In the genomic region with DNA sequence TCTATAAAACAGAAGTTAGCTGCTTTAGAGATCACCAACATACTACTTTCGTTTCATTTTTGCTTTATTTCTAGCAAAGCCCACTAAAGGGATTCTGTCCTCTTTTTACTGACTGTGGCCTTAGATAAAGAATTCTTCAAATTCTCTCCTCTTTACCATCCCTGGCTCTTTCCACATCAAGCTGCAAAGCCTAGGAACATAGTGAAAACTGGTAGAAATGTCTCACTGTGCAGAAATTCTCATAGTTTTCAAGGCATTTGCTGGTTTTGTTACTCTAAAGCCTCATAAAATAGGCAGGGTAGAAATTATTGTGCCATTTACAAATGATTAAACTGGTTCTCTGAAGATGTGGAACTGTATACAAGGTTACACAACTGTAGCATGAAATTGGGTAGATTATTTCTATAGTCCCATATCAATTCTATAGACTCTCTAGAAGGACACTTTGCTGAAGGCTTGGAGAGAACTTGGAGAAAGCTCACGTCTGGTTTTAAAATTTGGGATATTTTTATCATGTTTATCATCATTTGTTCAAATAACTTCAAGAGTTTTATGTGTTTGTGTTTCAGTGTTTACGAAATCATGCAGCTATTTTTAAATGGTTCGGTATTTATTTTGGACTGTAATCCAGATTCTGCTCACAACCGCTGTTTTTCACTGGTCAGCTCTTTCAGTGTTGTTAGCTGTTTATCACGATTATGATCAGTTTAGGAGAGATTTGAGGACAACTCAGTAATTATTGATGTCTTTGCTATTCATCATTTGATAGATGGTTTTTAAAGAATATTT, we compare ENCODE assay signal across 2 cellular contexts.
TF ChIP-seq lines count a peak whose summit lies in the region.

No MANE protein-coding gene starts in this region.

TF ChIP-seq in liver, 16 proteins besides CTCF, POLR2A, EP300 and RAD21 (continued from another document):
- TF ChIP-seq, protein P1, sequence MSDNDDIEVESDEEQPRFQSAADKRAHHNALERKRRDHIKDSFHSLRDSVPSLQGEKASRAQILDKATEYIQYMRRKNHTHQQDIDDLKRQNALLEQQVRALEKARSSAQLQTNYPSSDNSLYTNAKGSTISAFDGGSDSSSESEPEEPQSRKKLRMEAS (IDR thresholded peaks at IDR 0.05) = no peak
- TF ChIP-seq GABPA (IDR thresholded peaks at IDR 0.05 in 1 of 2, conservative IDR thresholded peaks at IDR 0.05 in 1 of 2) = no peak
- TF ChIP-seq HNF4G (IDR thresholded peaks at IDR 0.05) = no peak
- TF ChIP-seq YY1 (IDR thresholded peaks at IDR 0.05) = peak; percentile 17
- TF ChIP-seq NR2F2 (IDR thresholded peaks at IDR 0.05) = peak; percentile 2
- peak in 1 of 2 donors; percentile 21 for TF ChIP-seq JUND (IDR thresholded peaks at IDR 0.05)
- TF ChIP-seq RXRA (IDR thresholded peaks at IDR 0.05) = peak in 1 of 2 donors; percentile 23
- TF ChIP-seq, protein P2, sequence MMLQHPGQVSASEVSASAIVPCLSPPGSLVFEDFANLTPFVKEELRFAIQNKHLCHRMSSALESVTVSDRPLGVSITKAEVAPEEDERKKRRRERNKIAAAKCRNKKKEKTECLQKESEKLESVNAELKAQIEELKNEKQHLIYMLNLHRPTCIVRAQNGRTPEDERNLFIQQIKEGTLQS (IDR thresholded peaks at IDR 0.05) = no peak
- no peak for TF ChIP-seq TAF1 (conservative IDR thresholded peaks at IDR 0.05)
- TF ChIP-seq, protein P3, sequence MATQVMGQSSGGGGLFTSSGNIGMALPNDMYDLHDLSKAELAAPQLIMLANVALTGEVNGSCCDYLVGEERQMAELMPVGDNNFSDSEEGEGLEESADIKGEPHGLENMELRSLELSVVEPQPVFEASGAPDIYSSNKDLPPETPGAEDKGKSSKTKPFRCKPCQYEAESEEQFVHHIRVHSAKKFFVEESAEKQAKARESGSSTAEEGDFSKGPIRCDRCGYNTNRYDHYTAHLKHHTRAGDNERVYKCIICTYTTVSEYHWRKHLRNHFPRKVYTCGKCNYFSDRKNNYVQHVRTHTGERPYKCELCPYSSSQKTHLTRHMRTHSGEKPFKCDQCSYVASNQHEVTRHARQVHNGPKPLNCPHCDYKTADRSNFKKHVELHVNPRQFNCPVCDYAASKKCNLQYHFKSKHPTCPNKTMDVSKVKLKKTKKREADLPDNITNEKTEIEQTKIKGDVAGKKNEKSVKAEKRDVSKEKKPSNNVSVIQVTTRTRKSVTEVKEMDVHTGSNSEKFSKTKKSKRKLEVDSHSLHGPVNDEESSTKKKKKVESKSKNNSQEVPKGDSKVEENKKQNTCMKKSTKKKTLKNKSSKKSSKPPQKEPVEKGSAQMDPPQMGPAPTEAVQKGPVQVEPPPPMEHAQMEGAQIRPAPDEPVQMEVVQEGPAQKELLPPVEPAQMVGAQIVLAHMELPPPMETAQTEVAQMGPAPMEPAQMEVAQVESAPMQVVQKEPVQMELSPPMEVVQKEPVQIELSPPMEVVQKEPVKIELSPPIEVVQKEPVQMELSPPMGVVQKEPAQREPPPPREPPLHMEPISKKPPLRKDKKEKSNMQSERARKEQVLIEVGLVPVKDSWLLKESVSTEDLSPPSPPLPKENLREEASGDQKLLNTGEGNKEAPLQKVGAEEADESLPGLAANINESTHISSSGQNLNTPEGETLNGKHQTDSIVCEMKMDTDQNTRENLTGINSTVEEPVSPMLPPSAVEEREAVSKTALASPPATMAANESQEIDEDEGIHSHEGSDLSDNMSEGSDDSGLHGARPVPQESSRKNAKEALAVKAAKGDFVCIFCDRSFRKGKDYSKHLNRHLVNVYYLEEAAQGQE (IDR thresholded peaks at IDR 0.05) = no peak
- TF ChIP-seq, protein P4, sequence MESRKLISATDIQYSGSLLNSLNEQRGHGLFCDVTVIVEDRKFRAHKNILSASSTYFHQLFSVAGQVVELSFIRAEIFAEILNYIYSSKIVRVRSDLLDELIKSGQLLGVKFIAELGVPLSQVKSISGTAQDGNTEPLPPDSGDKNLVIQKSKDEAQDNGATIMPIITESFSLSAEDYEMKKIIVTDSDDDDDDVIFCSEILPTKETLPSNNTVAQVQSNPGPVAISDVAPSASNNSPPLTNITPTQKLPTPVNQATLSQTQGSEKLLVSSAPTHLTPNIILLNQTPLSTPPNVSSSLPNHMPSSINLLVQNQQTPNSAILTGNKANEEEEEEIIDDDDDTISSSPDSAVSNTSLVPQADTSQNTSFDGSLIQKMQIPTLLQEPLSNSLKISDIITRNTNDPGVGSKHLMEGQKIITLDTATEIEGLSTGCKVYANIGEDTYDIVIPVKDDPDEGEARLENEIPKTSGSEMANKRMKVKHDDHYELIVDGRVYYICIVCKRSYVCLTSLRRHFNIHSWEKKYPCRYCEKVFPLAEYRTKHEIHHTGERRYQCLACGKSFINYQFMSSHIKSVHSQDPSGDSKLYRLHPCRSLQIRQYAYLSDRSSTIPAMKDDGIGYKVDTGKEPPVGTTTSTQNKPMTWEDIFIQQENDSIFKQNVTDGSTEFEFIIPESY (IDR thresholded peaks at IDR 0.05) = no peak

TF ChIP-seq in HepG2, 621 proteins besides CTCF, POLR2A, EP300 and RAD21 (continued from another document):
- no peak for TF ChIP-seq FOXM1 (CRISPR knock-in tag; IDR thresholded peaks at IDR 0.05)
- TF ChIP-seq, protein P5, sequence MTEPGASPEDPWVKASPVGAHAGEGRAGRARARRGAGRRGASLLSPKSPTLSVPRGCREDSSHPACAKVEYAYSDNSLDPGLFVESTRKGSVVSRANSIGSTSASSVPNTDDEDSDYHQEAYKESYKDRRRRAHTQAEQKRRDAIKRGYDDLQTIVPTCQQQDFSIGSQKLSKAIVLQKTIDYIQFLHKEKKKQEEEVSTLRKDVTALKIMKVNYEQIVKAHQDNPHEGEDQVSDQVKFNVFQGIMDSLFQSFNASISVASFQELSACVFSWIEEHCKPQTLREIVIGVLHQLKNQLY (CRISPR knock-in tag; IDR thresholded peaks at IDR 0.05) = no peak
- no peak for TF ChIP-seq ZNF558 (CRISPR knock-in tag; IDR thresholded peaks at IDR 0.05; ENCODE audit: borderline replicate concordance)
- TF ChIP-seq ZNF550 (CRISPR knock-in tag; IDR thresholded peaks at IDR 0.05; ENCODE audit: borderline replicate concordance) = no peak
- no peak for TF ChIP-seq FOSL1 (CRISPR knock-in tag; IDR thresholded peaks at IDR 0.05; ENCODE audit: borderline replicate concordance)
- TF ChIP-seq NPAS2 (CRISPR knock-in tag; IDR thresholded peaks at IDR 0.05; ENCODE audit: borderline replicate concordance) = no peak
- no peak for TF ChIP-seq HNRNPLL (IDR thresholded peaks at IDR 0.05; ENCODE audit: low read depth, low read length, poor library complexity, severe bottlenecking)
- no peak for TF ChIP-seq RFX5 (IDR thresholded peaks at IDR 0.05; ENCODE audit: low read depth, low read length)
- TF ChIP-seq ZNF850 (CRISPR knock-in tag; conservative IDR thresholded peaks at IDR 0.05) = no peak
- no peak for TF ChIP-seq ZNF598 (CRISPR knock-in tag; IDR thresholded peaks at IDR 0.05; ENCODE audit: borderline replicate concordance)
- no peak for TF ChIP-seq EZH2 (conservative IDR thresholded peaks at IDR 0.05; ENCODE audit: low read depth, low read length)
- TF ChIP-seq KLF12 (CRISPR knock-in tag; IDR thresholded peaks at IDR 0.05; ENCODE audit: borderline replicate concordance) = no peak
- no peak for TF ChIP-seq HIVEP1 (CRISPR knock-in tag; IDR thresholded peaks at IDR 0.05)
- TF ChIP-seq ZNF557 (CRISPR knock-in tag; IDR thresholded peaks at IDR 0.05) = no peak
